In the genomic region with DNA sequence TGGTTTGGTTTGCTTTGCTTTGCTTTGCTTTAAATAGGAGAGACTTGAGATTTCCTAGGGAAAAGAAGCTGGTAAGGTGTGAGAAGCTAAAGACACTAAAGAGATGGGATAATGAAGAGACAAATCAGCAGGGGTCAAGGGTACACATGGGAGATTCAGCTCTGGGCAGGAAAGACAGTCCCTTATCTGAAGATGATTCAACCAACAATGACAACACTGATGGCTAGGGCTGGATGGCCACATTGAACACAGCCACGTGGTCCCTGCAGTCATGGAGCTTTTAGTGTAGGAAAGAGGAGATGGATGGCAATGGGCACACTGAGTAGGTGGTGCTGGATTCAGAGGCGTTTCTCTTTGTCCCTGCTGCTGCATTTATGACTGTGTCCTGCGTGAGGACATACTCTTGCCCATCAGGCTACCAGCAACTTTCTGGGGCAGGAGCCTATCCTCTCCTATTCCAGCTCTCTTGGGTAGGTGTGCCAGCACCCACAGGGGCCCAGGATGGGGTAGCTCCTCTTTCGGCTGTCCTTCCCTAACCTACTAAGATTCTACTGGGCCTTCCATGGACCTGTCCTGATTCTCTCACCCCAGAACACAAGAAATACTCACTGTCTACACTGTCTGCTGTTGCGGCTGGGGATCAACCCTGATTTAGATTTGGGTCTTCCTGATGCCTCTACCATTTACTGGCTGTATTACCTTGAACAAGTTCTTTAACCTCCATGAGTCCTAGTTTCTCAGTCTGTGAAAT, we compare ENCODE assay signal across 1 cellular context.
TF ChIP-seq lines count a peak whose summit lies in the region.

No MANE protein-coding gene starts in this region.

TF ChIP-seq in HepG2, 621 proteins besides CTCF, POLR2A, EP300 and RAD21:
- TF ChIP-seq SAP130 (CRISPR knock-in tag; IDR thresholded peaks at IDR 0.05; ENCODE audit: low read depth) (peak; percentile 41; the same call in 1 of the 2 replicates), FOSL2 (CRISPR knock-in tag; IDR thresholded peaks at IDR 0.05) (peak; percentile 32; the same call in 1 of the 2 replicates), NCOR1 (IDR thresholded peaks at IDR 0.05; ENCODE audit: borderline replicate concordance, low read length) (no peak), ZNF550 (CRISPR knock-in tag; IDR thresholded peaks at IDR 0.05; ENCODE audit: borderline replicate concordance) (no peak), MED8 (CRISPR knock-in tag; IDR thresholded peaks at IDR 0.05; ENCODE audit: insufficient replicate concordance) (no peak), HMGXB4 (CRISPR knock-in tag; IDR thresholded peaks at IDR 0.05; ENCODE audit: borderline replicate concordance in 1 of 2, low read depth in 1 of 2) (no peak), RNF219 (CRISPR knock-in tag; IDR thresholded peaks at IDR 0.05) (no peak), NFATC3 (CRISPR knock-in tag; IDR thresholded peaks at IDR 0.05) (no peak), ZNF451 (CRISPR knock-in tag; IDR thresholded peaks at IDR 0.05) (no peak), KLF11 (CRISPR knock-in tag; IDR thresholded peaks at IDR 0.05) (no peak), ZNF644 (CRISPR knock-in tag; IDR thresholded peaks at IDR 0.05; ENCODE audit: low read depth) (peak; percentile 23; the same call in 1 of the 2 replicates), ZNF672 (CRISPR knock-in tag; IDR thresholded peaks at IDR 0.05) (no peak)
- TF ChIP-seq, protein P1, sequence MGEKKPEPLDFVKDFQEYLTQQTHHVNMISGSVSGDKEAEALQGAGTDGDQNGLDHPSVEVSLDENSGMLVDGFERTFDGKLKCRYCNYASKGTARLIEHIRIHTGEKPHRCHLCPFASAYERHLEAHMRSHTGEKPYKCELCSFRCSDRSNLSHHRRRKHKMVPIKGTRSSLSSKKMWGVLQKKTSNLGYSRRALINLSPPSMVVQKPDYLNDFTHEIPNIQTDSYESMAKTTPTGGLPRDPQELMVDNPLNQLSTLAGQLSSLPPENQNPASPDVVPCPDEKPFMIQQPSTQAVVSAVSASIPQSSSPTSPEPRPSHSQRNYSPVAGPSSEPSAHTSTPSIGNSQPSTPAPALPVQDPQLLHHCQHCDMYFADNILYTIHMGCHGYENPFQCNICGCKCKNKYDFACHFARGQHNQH (CRISPR knock-in tag; IDR thresholded peaks at IDR 0.05), result no peak
- TF ChIP-seq, protein P2, sequence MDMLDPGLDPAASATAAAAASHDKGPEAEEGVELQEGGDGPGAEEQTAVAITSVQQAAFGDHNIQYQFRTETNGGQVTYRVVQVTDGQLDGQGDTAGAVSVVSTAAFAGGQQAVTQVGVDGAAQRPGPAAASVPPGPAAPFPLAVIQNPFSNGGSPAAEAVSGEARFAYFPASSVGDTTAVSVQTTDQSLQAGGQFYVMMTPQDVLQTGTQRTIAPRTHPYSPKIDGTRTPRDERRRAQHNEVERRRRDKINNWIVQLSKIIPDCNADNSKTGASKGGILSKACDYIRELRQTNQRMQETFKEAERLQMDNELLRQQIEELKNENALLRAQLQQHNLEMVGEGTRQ (IDR thresholded peaks at IDR 0.05; ENCODE audit: low read depth, low read length), result peak; percentile 10; the same call in 1 of the 2 replicates
- TF ChIP-seq, protein P2 (CRISPR knock-in tag; IDR thresholded peaks at IDR 0.05; ENCODE audit: borderline replicate concordance), result no peak
TF ChIP-seq in HepG2: peak in this region for 4.
